In genomic region chr3:179451335-179452165, GRCh38 we compare ENCODE assay signal across 8 cellular contexts. TPM values are rescaled to one million over a fixed set of nuclear protein-coding genes. Genes with fewer than 3 reads are reported as not detected.
DNase-seq lines count a peak whose midpoint lies in the region; ATAC-seq and TF ChIP-seq lines count a peak whose summit lies in the region.

Gene GNB4 (minus strand): TSS chr3:179451470. CDS start chr3:179426200, 25,270 bp downstream.

- H3K4me3 Mint-ChIP-seq in nephron progenitor cell = peak within 1 kb of the TSS; percentile 96

- H3K27me3 ChIP-seq in Panc1 (ENCODE audit: control insufficient read depth, insufficient read depth, low read length) (peaks cover 6% of the 10 kb centered on the region), foreskin keratinocyte (no peaks in the 10 kb centered on the region), thyroid gland (no peaks in the 10 kb centered on the region)

- intact Hi-C loops in Panc1 (cut with micrococcal nuclease; ENCODE audit: unreplicated experiment) = no loop called here
- intact Hi-C loops in thyroid gland (cut with DNase I) = no loop called here

- H3K36me3 Mint-ChIP-seq in nephron progenitor cell (ENCODE audit: low read depth) = peaks cover 10% of the 10 kb centered on the region

- POLR2A ChIA-PET in Panc1 (lab: Charles Lee) = interaction anchor here (0.6 kb wide), 1 partner anchor 126 kb away, joined by 3 read pairs; no protein-coding TSS in a partner anchor

- TF ChIP-seq CTCF in Panc1 (IDR thresholded peaks at IDR 0.05) (no peak), foreskin keratinocyte (conservative IDR thresholded peaks at IDR 0.05) (no peak), nephron progenitor cell (IDR thresholded peaks at IDR 0.05) (no peak), thyroid gland (IDR thresholded peaks at IDR 0.05) (no peak)

- peak within 1 kb of the TSS; percentile 34 for H3K4me3 ChIP-seq in Jurkat, Clone E6-1 (ENCODE audit: low read length)
- H3K4me3 ChIP-seq in Panc1 (ENCODE audit: low read depth in 2 of 2, low read length in 2 of 2) = peak within 1 kb of the TSS; percentile 64 to 72
- H3K4me3 ChIP-seq in thyroid gland (replicated peaks in 1 of 3) = peak within 1 kb of the TSS; percentile 49 to 61 (median 57)

- CTCF ChIA-PET in Panc1 (lab: Charles Lee) = no interaction called here

- ATAC-seq in GM21737 (IDR thresholded peaks at IDR 0.05; ENCODE audit: unreplicated experiment) (peak; percentile 77), Panc1 (peak; percentile 97), foreskin keratinocyte (peak; percentile 90)

- H3K9me3 Mint-ChIP-seq in nephron progenitor cell = no peaks in the 10 kb centered on the region

- H3K36me3 ChIP-seq in Panc1 (ENCODE audit: control insufficient read depth, insufficient read depth, low read length) (no peaks in the 10 kb centered on the region), thyroid gland (no peaks in the 10 kb centered on the region)

- peak in 1 of 2 donors; percentile 66 for TF ChIP-seq POLR2A in thyroid gland (IDR thresholded peaks at IDR 0.05)

- no TSS peak for BruUV-seq in Panc1 (replicated peaks; lab: Mats Ljungman, UMichigan)

- H3K4me1 ChIP-seq in Panc1 (ENCODE audit: control insufficient read depth, insufficient read depth, low read length) = peaks cover 11% of the 10 kb centered on the region
- H3K4me1 ChIP-seq in foreskin keratinocyte = peaks cover 22% of the 10 kb centered on the region
- peaks cover 9% of the 10 kb centered on the region in 2 donors for H3K4me1 ChIP-seq in thyroid gland

- in situ Hi-C loops in Panc1 (cut with HindIII; ENCODE audit: low pct_unique_long_range_greater_than_20kb, low sequenced_read_pairs) = no loop called here

- no peaks in the 10 kb centered on the region for H3K9me3 ChIP-seq in Panc1 (ENCODE audit: control insufficient read depth, insufficient read depth, low read depth, low read length)
- no peaks in the 10 kb centered on the region for H3K9me3 ChIP-seq in thyroid gland

- H3K4me1 Mint-ChIP-seq in nephron progenitor cell = peaks cover 32% of the 10 kb centered on the region

- peak; percentile 88 for DNase-seq in EH (ENCODE audit: low read depth)
- no peak for DNase-seq in Jurkat, Clone E6-1 (ENCODE audit: low read depth, low spot score)
- DNase-seq in Panc1 (ENCODE audit: low read depth, low spot score) = no peak
- DNase-seq in activated naive CD4-positive, alpha-beta T cell treated with Interleukin-2 at 50 U/mL for 16 hours = peak; percentile 35
- peak; percentile 28 to 60 for DNase-seq in foreskin keratinocyte
- peak; percentile 87 for DNase-seq in nephron progenitor cell
- DNase-seq in thyroid gland = peak; percentile 72 to 77

- H3K27me3 Mint-ChIP-seq in nephron progenitor cell (ENCODE audit: low read depth, poor library complexity) = peaks cover 6% of the 10 kb centered on the region

- WGBS in thyroid gland, 2 donors = 3 to 7% methylated on average over 29 to 46 of the region's 75 CpGs

- peak within 1 kb of the TSS; percentile 92 for H3K27ac Mint-ChIP-seq in nephron progenitor cell

- peak within 1 kb of the TSS; percentile 80 for H3K27ac ChIP-seq in Panc1 (ENCODE audit: low read length)
- H3K27ac ChIP-seq in foreskin keratinocyte = peak within 1 kb of the TSS; percentile 77
- H3K27ac ChIP-seq in thyroid gland = peak within 1 kb of the TSS; percentile 66 to 92 (median 85)

RNA-seq across cellular contexts. Expression of gene GNB4, which starts in this region (rescaled TPM):
- 21.8 TPM for polyA plus RNA-seq in Jurkat, Clone E6-1 (2012; ENCODE audit: insufficient read depth, insufficient read length)
- total RNA-seq in Panc1 (2021; ENCODE audit: unreplicated experiment) = 26.7 TPM
- 9.7 TPM for polyA plus RNA-seq in Panc1 (2012; ENCODE audit: insufficient read length)
- 30.7 and 32.9 TPM in 2 replicates for total RNA-seq in foreskin keratinocyte
- 6.7 and 8.6 TPM in 2 replicates for polyA plus RNA-seq in foreskin keratinocyte
- 10 to 100 TPM; 14.5 to 43.7 (median 28.8) TPM for total RNA-seq in thyroid gland

Comparison
In these comparisons a context has a peak if more than half of its experiments do, and no peak if none do; other contexts are left out.
1. DNase-seq: peak in EH (single experiment), activated naive CD4-positive, alpha-beta T cell treated with Interleukin-2 at 50 U/mL for 16 hours (single experiment), foreskin keratinocyte (2 of 2), nephron progenitor cell (single experiment) and thyroid gland (2 of 2); none in Jurkat, Clone E6-1 (single experiment) and Panc1 (single experiment).
2. Peak in every context shown above with its lines, with median percentiles within 50 percentile points of each other: ATAC-seq, H3K4me3 ChIP-seq and H3K27ac ChIP-seq.